ENCODE assay signal across 22 cellular contexts in the genomic region with DNA sequence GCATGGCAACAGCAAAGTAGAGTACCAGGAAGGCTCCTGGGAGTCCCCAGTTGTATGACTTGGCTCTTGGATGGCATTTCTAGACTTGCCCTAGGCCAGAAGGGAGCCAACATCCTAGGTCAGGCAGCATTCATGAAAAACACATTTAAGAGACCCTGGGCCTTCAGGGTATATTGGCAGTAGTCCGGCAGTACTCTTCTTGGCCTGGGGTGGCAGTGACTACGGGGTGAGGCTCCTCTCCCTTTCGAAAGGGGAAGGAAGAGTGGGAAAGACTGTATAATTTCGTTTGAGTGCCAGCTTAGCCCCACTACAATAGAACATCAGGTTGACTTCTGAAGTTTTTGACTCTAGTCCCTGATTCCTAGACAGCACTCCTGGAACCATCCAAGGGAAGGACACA.
"Had no signal": no experiment of that assay in that cellular context is flagged by ENCODE, and none has a peak within 500 bp of the region (broad histone marks: within the 10 kb centered on the region; RNA-seq: fewer than 3 reads in every experiment).

No MANE protein-coding gene starts in this region.

- ATAC-seq: activated CD4-positive, CD25-positive, alpha-beta regulatory T cell treated with anti-CD3 and anti-CD28 coated beads, Interleukin-2, amount 50 U/mL, for 24 hours; activated CD8-positive, alpha-beta T cell treated with anti-CD3 and anti-CD28 coated beads for 36 hours; activated T-cell treated with anti-CD3 and anti-CD28 coated beads, Interleukin-2, amount 50 U/mL, for 72 hours had no signal

- DNase-seq: activated CD4-positive, alpha-beta T cell treated with anti-CD3 and anti-CD28 coated beads for 4 hours; activated CD8-positive, alpha-beta memory T cell treated with anti-CD3 and anti-CD28 coated beads, Interleukin-2, amount 50 U/mL, for 4 hours; activated CD8-positive, alpha-beta T cell treated with anti-CD3 and anti-CD28 coated beads for 36 hours; activated gamma-delta T cell treated with Interleukin-2 at 50 U/mL for 16 hours; activated naive CD4-positive, alpha-beta T cell treated with anti-CD3 and anti-CD28 coated beads, Interleukin-2, amount 10 ng/mL, durations not matched to agents 7 days and 5 days; activated naive CD8-positive, alpha-beta T cell treated with anti-CD3 and anti-CD28 coated beads, Interleukin-2, amount 10 ng/mL, durations not matched to agents 7 days and 5 days; activated T-cell treated with anti-CD3 and anti-CD28 coated beads, Interleukin-2, amount 50 U/mL, for 72 hours; adrenal gland; anterior cingulate cortex; cerebellar nuclear complex; KG1; NCI-H1105; NCI-H1436; NCI-H187; NCI-H2081; NCI-H446; NCI-H524; SIG-M5; T-helper 1 cell; WERI-Rb-1 had no signal

- H3K4me1 ChIP-seq: adrenal gland had no signal

- H3K27ac Mint-ChIP-seq: activated CD8-positive, alpha-beta T cell treated with anti-CD3 and anti-CD28 coated beads for 36 hours; activated naive CD4-positive, alpha-beta T cell treated with anti-CD3 and anti-CD28 coated beads, Interleukin-2, amount 10 ng/mL, durations not matched to agents 7 days and 5 days; activated naive CD8-positive, alpha-beta T cell treated with anti-CD3 and anti-CD28 coated beads, Interleukin-2, amount 10 ng/mL, durations not matched to agents 7 days and 5 days; activated T-cell treated with anti-CD3 and anti-CD28 coated beads, Interleukin-2, amount 50 U/mL, for 72 hours; activated T-helper 2 cell treated with anti-CD3 and anti-CD28 coated beads, Interferon-gamma antibody, Interleukin-2, Interleukin-4, amounts not matched to agents 10 μg/mL and 5 μg/mL and 100 μg/mL, durations not matched to agents 14 hours and 24 hours and 36 hours had no signal

- H3K4me3 ChIP-seq: adrenal gland had no signal

- H3K4me3 Mint-ChIP-seq: activated CD8-positive, alpha-beta T cell treated with anti-CD3 and anti-CD28 coated beads for 36 hours; activated naive CD4-positive, alpha-beta T cell treated with anti-CD3 and anti-CD28 coated beads, Interleukin-2, amount 10 ng/mL, durations not matched to agents 7 days and 5 days; activated naive CD8-positive, alpha-beta T cell treated with anti-CD3 and anti-CD28 coated beads, Interleukin-2, amount 10 ng/mL, durations not matched to agents 7 days and 5 days; activated T-cell treated with anti-CD3 and anti-CD28 coated beads, Interleukin-2, amount 50 U/mL, for 72 hours had no signal

- H3K36me3 Mint-ChIP-seq: activated naive CD4-positive, alpha-beta T cell treated with anti-CD3 and anti-CD28 coated beads, Interleukin-2, amount 10 ng/mL, durations not matched to agents 7 days and 5 days; activated naive CD8-positive, alpha-beta T cell treated with anti-CD3 and anti-CD28 coated beads, Interleukin-2, amount 10 ng/mL, durations not matched to agents 7 days and 5 days had no signal

- H3K27me3 Mint-ChIP-seq: activated CD8-positive, alpha-beta T cell treated with anti-CD3 and anti-CD28 coated beads for 36 hours; activated naive CD4-positive, alpha-beta T cell treated with anti-CD3 and anti-CD28 coated beads, Interleukin-2, amount 10 ng/mL, durations not matched to agents 7 days and 5 days; activated naive CD8-positive, alpha-beta T cell treated with anti-CD3 and anti-CD28 coated beads, Interleukin-2, amount 10 ng/mL, durations not matched to agents 7 days and 5 days had no signal

- H3K36me3 ChIP-seq: adrenal gland, WERI-Rb-1 had no signal

- H3K4me1 Mint-ChIP-seq: activated naive CD4-positive, alpha-beta T cell treated with anti-CD3 and anti-CD28 coated beads, Interleukin-2, amount 10 ng/mL, durations not matched to agents 7 days and 5 days; activated naive CD8-positive, alpha-beta T cell treated with anti-CD3 and anti-CD28 coated beads, Interleukin-2, amount 10 ng/mL, durations not matched to agents 7 days and 5 days had no signal

- H3K27me3 ChIP-seq: adrenal gland had no signal

- H3K27ac ChIP-seq: adrenal gland, WERI-Rb-1 had no signal
